ENCODE assay signal across 15 cellular contexts in the genomic region with DNA sequence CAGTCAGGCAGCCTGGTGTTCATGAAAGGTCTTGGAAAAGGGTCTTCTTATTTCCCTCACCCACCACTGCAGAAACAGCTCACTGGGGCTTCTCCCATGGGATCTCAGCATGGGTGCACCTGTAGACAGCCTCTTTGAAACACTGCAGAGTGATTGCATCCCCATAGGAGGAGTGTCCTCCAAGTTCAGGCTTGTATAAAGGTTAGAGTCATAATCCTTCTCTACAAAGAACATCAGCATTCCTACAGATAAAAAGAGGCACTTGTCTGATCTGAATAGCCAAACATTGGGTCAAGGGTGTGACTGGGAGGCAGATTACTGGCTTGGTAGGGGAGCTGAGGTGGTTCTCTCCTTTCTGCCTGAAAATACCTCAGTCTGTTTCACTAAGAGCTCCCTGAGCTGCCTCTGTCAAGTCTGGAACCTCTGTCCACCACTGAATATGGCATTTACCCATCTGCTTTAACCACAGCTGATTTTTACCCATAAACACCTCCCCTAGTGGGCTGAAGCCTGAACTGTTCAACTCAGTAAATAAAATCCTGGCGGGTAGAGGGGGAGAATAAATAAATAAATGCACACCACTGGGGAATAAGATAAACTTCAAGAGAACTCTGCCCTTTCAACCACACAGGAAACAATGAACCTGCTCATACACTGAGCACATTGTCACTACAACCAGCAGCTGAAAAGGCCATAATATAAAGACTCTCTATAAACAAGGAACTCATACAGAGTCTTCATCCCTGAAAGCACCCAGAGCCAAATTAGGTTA.
DNase-seq lines count a peak whose midpoint lies in the region; TF ChIP-seq lines count a peak whose summit lies in the region.
"Had no signal": no experiment of that assay in that cellular context is flagged by ENCODE, and none has a peak within 500 bp of the region (broad histone marks: within the 10 kb centered on the region; RNA-seq: fewer than 3 reads in every experiment).

No MANE protein-coding gene starts in this region.

- H3K9ac ChIP-seq in mammary epithelial cell (ENCODE audit: insufficient read depth, low read length) (no peak overlapping the region), KMS-11 (no peak overlapping the region)
- H3K9ac ChIP-seq: GM23248 had no signal

- no peak for TF ChIP-seq EP300 in suprapubic skin (IDR thresholded peaks at IDR 0.05)

- H3K4me3 ChIP-seq in mammary epithelial cell (replicated peaks in 1 of 3; ENCODE audit: insufficient read depth in 1 of 3, low read depth in 2 of 3, low read length in 3 of 3) (no peak overlapping the region), KMS-11 (IDR thresholded peaks at IDR 0.05; ENCODE audit: insufficient read depth, low read depth, low read length) (no peak overlapping the region), epithelial cell of esophagus (ENCODE audit: low read length) (no peak overlapping the region), suprapubic skin (no peak overlapping the region), thyroid gland (replicated peaks in 1 of 3) (no peak overlapping the region)
- H3K4me3 ChIP-seq: GM23248, MG63, sigmoid colon had no signal

- H3K9me3 Mint-ChIP-seq in MCF 10A (ENCODE audit: unreplicated experiment) (no peaks in the 10 kb centered on the region), CD14-positive monocyte (peaks cover 0 to 15% (median 10%) of the 10 kb centered on the region in 7 donors)

- H4K20me1 ChIP-seq in mammary epithelial cell (ENCODE audit: insufficient read depth, low read length) (no peaks in the 10 kb centered on the region), KMS-11 (ENCODE audit: insufficient read depth) (no peaks in the 10 kb centered on the region)

- H3K27ac ChIP-seq in mammary epithelial cell (ENCODE audit: insufficient read depth, low read depth, low read length) (no peak overlapping the region), KMS-11 (no peak overlapping the region), suprapubic skin (peak overlapping the region; percentile 21), thyroid gland (no peak overlapping the region)
- H3K27ac ChIP-seq: GM23248, sigmoid colon had no signal

- TF ChIP-seq CTCF in mammary epithelial cell (conservative IDR thresholded peaks at IDR 0.05 in 1 of 2, IDR thresholded peaks at IDR 0.05 in 1 of 2; ENCODE audit: extremely low read depth in 1 of 2, insufficient read depth in 1 of 2, low read depth in 1 of 2, low read length in 2 of 2) (peak in 1 of 2 donors; percentile 21), MCF 10A (IDR thresholded peaks at IDR 0.05; ENCODE audit: unreplicated experiment) (no peak), KMS-11 (conservative IDR thresholded peaks at IDR 0.05; ENCODE audit: low read depth, low read length) (0 out of 2 replicates have a peak, but pooled peaks have one; percentile 24), epithelial cell of esophagus (IDR thresholded peaks at IDR 0.05; ENCODE audit: insufficient read depth, low read depth, low read length, missing control alignments) (peak; percentile 34), suprapubic skin (IDR thresholded peaks at IDR 0.05) (no peak), CD14-positive monocyte (IDR thresholded peaks at IDR 0.05) (no peak), thyroid gland (IDR thresholded peaks at IDR 0.05) (no peak)

- WGBS in mammary epithelial cell (ENCODE audit: low coverage, missing lambda C conversion rate), result 95% methylated on average over 1 of the region's 1 CpG
- 57% methylated on average over 1 of the region's 1 CpG for WGBS in suprapubic skin
- WGBS in thyroid gland, 2 donors, result 65 to 86% methylated on average over 1 of the region's 1 CpG

- peaks cover 15% of the 10 kb centered on the region for H3K4me1 Mint-ChIP-seq in MCF 10A (ENCODE audit: insufficient read depth, unreplicated experiment)
- H3K4me1 Mint-ChIP-seq in CD14-positive monocyte, result no peaks in the 10 kb centered on the region
- H3K4me1 Mint-ChIP-seq: naive thymus-derived CD4-positive, alpha-beta T cell had no signal

- H3K27ac Mint-ChIP-seq in MCF 10A (ENCODE audit: low read depth, unreplicated experiment) (no peak overlapping the region), CD14-positive monocyte (no peak overlapping the region)
- H3K27ac Mint-ChIP-seq: activated CD4-positive, alpha-beta T cell treated with anti-CD3 and anti-CD28 coated beads, Interleukin-2, amount 10 ng/mL, durations not matched to agents 7 days and 5 days; naive thymus-derived CD4-positive, alpha-beta T cell had no signal

- no peaks in the 10 kb centered on the region for H3K27me3 ChIP-seq in mammary epithelial cell (ENCODE audit: insufficient read depth, low read length)
- no peaks in the 10 kb centered on the region for H3K27me3 ChIP-seq in KMS-11 (ENCODE audit: insufficient read depth, low read depth)
- no peaks in the 10 kb centered on the region for H3K27me3 ChIP-seq in suprapubic skin
- no peaks in the 10 kb centered on the region for H3K27me3 ChIP-seq in thyroid gland
- H3K27me3 ChIP-seq: MG63, sigmoid colon had no signal

- dilution Hi-C loops in mammary epithelial cell (cut with HindIII; ENCODE audit: low sequenced_read_pairs), result no loop called here

- H3K9me3 ChIP-seq in mammary epithelial cell (replicated peaks; ENCODE audit: insufficient read depth, low read length) (peaks cover 6% of the 10 kb centered on the region), suprapubic skin (no peaks in the 10 kb centered on the region), thyroid gland (no peaks in the 10 kb centered on the region)
- H3K9me3 ChIP-seq: sigmoid colon had no signal

- intact Hi-C loops in mammary epithelial cell (cut with micrococcal nuclease), result loop anchor here (1.0 kb wide), 1 partner anchor 39 kb away; no protein-coding TSS in a partner anchor
- intact Hi-C loops in MCF 10A (cut with micrococcal nuclease), result no loop called here
- intact Hi-C loops in CD14-positive monocyte (cut with micrococcal nuclease), result no loop called here
- intact Hi-C loops in thyroid gland (cut with DNase I), result no loop called here

- BruUV-seq in mammary epithelial cell (replicated peaks; lab: Mats Ljungman, UMichigan), result no TSS peak
- no TSS peak for BruUV-seq in MCF 10A (replicated peaks; lab: Mats Ljungman, UMichigan)

- POLR2A ChIA-PET in MCF 10A (lab: Yijun Ruan, JAX), result interaction anchor here (1.1 to 1.6 kb wide), 5 partner anchors 10 to 246 kb away, joined by 3 to 8 read pairs (median 7); no protein-coding TSS in a partner anchor

- H3K27me3 Mint-ChIP-seq in MCF 10A (ENCODE audit: insufficient read depth, unreplicated experiment) (no peaks in the 10 kb centered on the region), CD14-positive monocyte (ENCODE audit: low read depth in 3 of 3) (peaks cover 0 to 2% (median 0%) of the 10 kb centered on the region in 3 donors)

- peaks cover 27% of the 10 kb centered on the region for H3K4me1 ChIP-seq in mammary epithelial cell (ENCODE audit: insufficient read depth, low read length)
- peaks cover 17% of the 10 kb centered on the region for H3K4me1 ChIP-seq in KMS-11 (ENCODE audit: low read depth, poor library complexity, severe bottlenecking)
- peaks cover 2% of the 10 kb centered on the region for H3K4me1 ChIP-seq in suprapubic skin
- H3K4me1 ChIP-seq in thyroid gland, result no peaks in the 10 kb centered on the region
- H3K4me1 ChIP-seq: sigmoid colon had no signal

- H3K79me2 ChIP-seq in mammary epithelial cell (ENCODE audit: insufficient read depth, low read length) (no peaks in the 10 kb centered on the region), KMS-11 (ENCODE audit: insufficient read depth, low read depth) (no peaks in the 10 kb centered on the region)

- no peak for TF ChIP-seq POLR2A in suprapubic skin (IDR thresholded peaks at IDR 0.05)
- TF ChIP-seq POLR2A in thyroid gland (IDR thresholded peaks at IDR 0.05), result no peak

- no peaks in the 10 kb centered on the region for H3K36me3 Mint-ChIP-seq in MCF 10A (ENCODE audit: insufficient read depth, unreplicated experiment)
- no peaks in the 10 kb centered on the region for H3K36me3 Mint-ChIP-seq in CD14-positive monocyte
- H3K36me3 Mint-ChIP-seq: brain had no signal

- CTCF ChIA-PET in mammary epithelial cell (lab: Charles Lee; ENCODE audit: low non-redundant PET), result no interaction called here
- CTCF ChIA-PET in MCF 10A (lab: Yijun Ruan, JAX), result interaction anchor here (0.5 to 2.5 kb wide), 6 partner anchors 14 to 1963 kb away, joined by 3 to 15 read pairs (median 3); no protein-coding TSS in a partner anchor

- H3K4me3 Mint-ChIP-seq in MCF 10A (ENCODE audit: unreplicated experiment) (no peak overlapping the region), CD14-positive monocyte (no peak overlapping the region)
- H3K4me3 Mint-ChIP-seq: activated CD4-positive, alpha-beta T cell treated with anti-CD3 and anti-CD28 coated beads, Interleukin-2, amount 10 ng/mL, durations not matched to agents 7 days and 5 days; brain; naive thymus-derived CD4-positive, alpha-beta T cell had no signal

- DNase-seq in mammary epithelial cell (peak; percentile 64), MCF 10A (ENCODE audit: unreplicated experiment) (no peak), epithelial cell of esophagus (ENCODE audit: low read depth) (peak; percentile 73), suprapubic skin (ENCODE audit: low spot score in 2 of 2) (no peak), dedifferentiated amniotic fluid mesenchymal stem cell (ENCODE audit: extremely low spot score) (no peak), CD14-positive monocyte (ENCODE audit: low spot score) (no peak), thyroid gland (no peak)
- DNase-seq: activated CD4-positive, alpha-beta T cell treated with anti-CD3 and anti-CD28 coated beads, Interleukin-2, amount 10 ng/mL, durations not matched to agents 7 days and 5 days; activated effector memory CD4-positive, alpha-beta T cell treated with Interleukin-2 at 50 U/mL for 16 hours; GM23248; MG63; naive thymus-derived CD4-positive, alpha-beta T cell; sigmoid colon had no signal

- H3K36me3 ChIP-seq in mammary epithelial cell (ENCODE audit: insufficient read depth, low read length), result no peaks in the 10 kb centered on the region
- no peaks in the 10 kb centered on the region for H3K36me3 ChIP-seq in KMS-11 (ENCODE audit: insufficient read depth)
- H3K36me3 ChIP-seq in suprapubic skin, result no peaks in the 10 kb centered on the region
- H3K36me3 ChIP-seq in thyroid gland, result no peaks in the 10 kb centered on the region
- H3K36me3 ChIP-seq: MG63, sigmoid colon had no signal

- H3K4me2 ChIP-seq in mammary epithelial cell (ENCODE audit: insufficient read depth, low read depth, low read length) (no peak overlapping the region), KMS-11 (no peak overlapping the region)

- in situ Hi-C loops in mammary epithelial cell (cut with MboI; ENCODE audit: low sequenced_read_pairs in 2 of 2), result no loop called here

- H2AFZ ChIP-seq in mammary epithelial cell (ENCODE audit: low read depth, low read length) (peak overlapping the region; percentile 16), KMS-11 (ENCODE audit: low read depth) (no peak overlapping the region)
- H2AFZ ChIP-seq: GM23248 had no signal

Comparison
In these comparisons a context has a peak if more than half of its experiments do, and no peak if none do; other contexts are left out.
1. DNase-seq: peak in mammary epithelial cell (single experiment) and epithelial cell of esophagus (single experiment); none in MCF 10A (single experiment), suprapubic skin (0 of 2), dedifferentiated amniotic fluid mesenchymal stem cell (single experiment), CD14-positive monocyte (single experiment) and thyroid gland (0 of 2).
2. CTCF ChIP-seq: peak in KMS-11 (single experiment) and epithelial cell of esophagus (single experiment); none in MCF 10A (single experiment), suprapubic skin (0 of 2), CD14-positive monocyte (single experiment) and thyroid gland (0 of 6).